Comparison of ENCODE assay signal across 7 cellular contexts in the genomic region with DNA sequence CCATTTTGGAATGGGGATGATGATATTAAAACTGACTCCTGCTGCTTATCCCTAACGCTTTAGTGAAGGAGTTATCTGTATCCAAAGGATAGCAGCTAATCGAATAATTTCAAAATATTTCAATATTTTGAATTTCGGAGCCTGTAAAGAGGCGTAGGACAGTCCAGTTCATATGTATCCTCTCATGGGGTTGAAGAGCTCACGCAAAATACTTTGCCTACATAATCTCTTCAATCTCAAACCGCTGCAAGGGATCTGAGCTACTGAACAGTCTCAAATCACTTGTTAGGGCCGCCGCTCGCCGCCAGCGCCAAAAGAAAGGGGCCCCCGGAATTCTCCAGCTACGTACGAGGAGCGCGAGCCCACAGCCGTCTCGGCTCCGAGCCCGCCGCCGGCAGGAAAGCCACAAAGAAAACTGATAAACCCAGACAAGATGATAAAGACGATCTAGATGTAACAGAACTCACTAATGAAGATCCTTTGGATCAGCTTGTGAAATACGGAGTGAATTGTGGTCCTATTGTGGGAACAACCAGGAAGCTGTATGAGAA. TPM values are rescaled to one million over a fixed set of nuclear protein-coding genes. Genes with fewer than 3 reads are reported as not detected.
DNase-seq lines count a peak whose midpoint lies in the region; ATAC-seq and TF ChIP-seq lines count a peak whose summit lies in the region.

No MANE protein-coding gene starts in this region.

- H3K4me3 ChIP-seq in GM06990 (replicated peaks; ENCODE audit: low read depth, low read length) (peak overlapping the region; percentile 68), NB4 (ENCODE audit: low read depth, low read length) (peak overlapping the region; percentile 82), gastroesophageal sphincter (peak overlapping the region; percentile 81 to 83)

- peak; percentile 64 for DNase-seq in GM06990 (ENCODE audit: extremely low read depth, insufficient read length)
- peak; percentile 74 for DNase-seq in NB4 (ENCODE audit: low read depth)
- DNase-seq in activated T-helper 1 cell treated with anti-CD3 and anti-CD28 coated beads, Interleukin-2, amount 50 U/mL, for 16 hours (ENCODE audit: low read depth in 1 of 2, low spot score in 1 of 2): peak; percentile 8 to 11
- DNase-seq in osteocyte (ENCODE audit: extremely low spot score, unreplicated experiment): no peak

- peaks cover 11% of the 10 kb centered on the region for H3K4me1 Mint-ChIP-seq in osteocyte (ENCODE audit: unreplicated experiment)

- peak overlapping the region; percentile 93 for H3K27ac Mint-ChIP-seq in osteocyte (ENCODE audit: unreplicated experiment)

- WGBS in gastroesophageal sphincter (ENCODE audit: low coverage in 1 of 2), 2 donors: 1 to 5% methylated on average over 10 to 22 of the region's 24 CpGs

- H3K4me3 Mint-ChIP-seq in osteocyte (ENCODE audit: unreplicated experiment): peak overlapping the region; percentile 96

- H3K27ac ChIP-seq in gastroesophageal sphincter: peak overlapping the region in 3 of 4 donors; percentile 67 to 77 (median 71)

- peaks cover 11% of the 10 kb centered on the region for H3K9me3 Mint-ChIP-seq in osteocyte (ENCODE audit: unreplicated experiment)

- TF ChIP-seq EP300 in gastroesophageal sphincter (IDR thresholded peaks at IDR 0.05): no peak

- no peaks in the 10 kb centered on the region for H3K9me3 ChIP-seq in gastroesophageal sphincter

- TF ChIP-seq POLR2A in NB4 (IDR thresholded peaks at IDR 0.05; ENCODE audit: extremely low read depth, insufficient read length) (no peak), gastroesophageal sphincter (IDR thresholded peaks at IDR 0.05) (no peak)

- peaks cover 12% of the 10 kb centered on the region for H3K36me3 Mint-ChIP-seq in osteocyte (ENCODE audit: unreplicated experiment)

- ATAC-seq in gastroesophageal sphincter (no peak), HG03025 (IDR thresholded peaks at IDR 0.05; ENCODE audit: low FRiP score, unreplicated experiment) (no peak), HG03378 (IDR thresholded peaks at IDR 0.05; ENCODE audit: unreplicated experiment) (no peak)

- H3K27me3 Mint-ChIP-seq in osteocyte (ENCODE audit: unreplicated experiment): peaks cover 1% of the 10 kb centered on the region

- peaks cover 0 to 24% (median 8%) of the 10 kb centered on the region in 3 donors for H3K4me1 ChIP-seq in gastroesophageal sphincter

- H3K36me3 ChIP-seq in GM06990 (ENCODE audit: control insufficient read depth, insufficient read depth, low read length): peaks cover 7% of the 10 kb centered on the region
- H3K36me3 ChIP-seq in gastroesophageal sphincter: peaks cover 0 to 34% of the 10 kb centered on the region in 2 donors

- no peaks in the 10 kb centered on the region for H3K27me3 ChIP-seq in GM06990 (replicated peaks; ENCODE audit: control insufficient read depth, insufficient read depth, low read length)
- no peaks in the 10 kb centered on the region for H3K27me3 ChIP-seq in gastroesophageal sphincter

- TF ChIP-seq CTCF in GM06990 (IDR thresholded peaks at IDR 0.05; ENCODE audit: insufficient read depth, low read length, poor library complexity, severe bottlenecking) (no peak), NB4 (IDR thresholded peaks at IDR 0.05; ENCODE audit: low read depth, low read length) (no peak), gastroesophageal sphincter (IDR thresholded peaks at IDR 0.05) (no peak), osteocyte (IDR thresholded peaks at IDR 0.05) (no peak)

RNA-seq across cellular contexts. Expression of gene RFWD3, which starts 0.6 kb away (rescaled TPM):
- total RNA-seq in gastroesophageal sphincter: 10 to 100 TPM in 2 of 4 donors, 1 to 10 TPM in 2; 8.1 to 31.9 (median 15.5) TPM
- 30.7 and 31.8 TPM in 2 replicates for total RNA-seq in osteocyte

RNA-seq across cellular contexts. Expression of gene MLKL, which starts 33.4 kb away (rescaled TPM):
- total RNA-seq in gastroesophageal sphincter (10 to 100 TPM in 2 of 4 donors, 1 to 10 TPM in 2; 6.4 to 15.5 (median 10.8) TPM), osteocyte (0.50 and 1.3 TPM in 2 replicates)
